8 cellular contexts compared by ENCODE assay signal in genomic region chr10:106802949-106803348, GRCh38.
"Had no signal": no experiment of that assay in that cellular context is flagged by ENCODE, and none has a peak within 500 bp of the region (broad histone marks: within the 10 kb centered on the region; RNA-seq: fewer than 3 reads in every experiment).

No MANE protein-coding gene starts in this region.

- DNase-seq: GDM1, GF-D8 had no signal

- FAIRE-seq: G401.6, GM12891, GM12892, GM18507, GM19239 had no signal

- ATAC-seq: GM12878 had no signal

- H3K4me3 ChIP-seq: GM12878 had no signal
